17 cellular contexts compared by ENCODE assay signal in genomic region chr20:32526561-32526960, GRCh38. TPM values are rescaled to one million over a fixed set of nuclear protein-coding genes. Genes with fewer than 3 reads are reported as not detected.
DNase-seq lines count a peak whose midpoint lies in the region; ATAC-seq and TF ChIP-seq lines count a peak whose summit lies in the region.
"Had no signal": no experiment of that assay in that cellular context is flagged by ENCODE, and none has a peak within 500 bp of the region (broad histone marks: within the 10 kb centered on the region; RNA-seq: fewer than 3 reads in every experiment).

No MANE protein-coding gene starts in this region.

- H3K4me1 Mint-ChIP-seq in activated CD4-positive, alpha-beta memory T cell treated with anti-CD3 and anti-CD28 coated beads for 36 hours (ENCODE audit: low read depth), result peaks cover 75% of the 10 kb centered on the region
- H3K4me1 Mint-ChIP-seq in activated CD4-positive, alpha-beta memory T cell treated with anti-CD3 and anti-CD28 coated beads, Interleukin-2, amount 10 ng/mL, durations not matched to agents 7 days and 5 days, result peaks cover 51% of the 10 kb centered on the region
- peaks cover 73% of the 10 kb centered on the region for H3K4me1 Mint-ChIP-seq in central memory CD8-positive, alpha-beta T cell
- peaks cover 80% of the 10 kb centered on the region for H3K4me1 Mint-ChIP-seq in stimulated activated effector memory CD8-positive, alpha-beta T cell treated with anti-CD3 and anti-CD28 coated beads, Interleukin-12 subunit alpha, Interleukin-12 subunit beta, amount 100 ng/mL, for 72 hours

- ATAC-seq in central memory CD8-positive, alpha-beta T cell (replicated peaks; ENCODE audit: extremely low read depth, poor library complexity, severe bottlenecking), result no peak
- no peak for ATAC-seq in stimulated activated effector memory CD8-positive, alpha-beta T cell treated with anti-CD3 and anti-CD28 coated beads, Interleukin-12 subunit alpha, Interleukin-12 subunit beta, amount 100 ng/mL, for 72 hours
- ATAC-seq in HG02981 (IDR thresholded peaks at IDR 0.05; ENCODE audit: unreplicated experiment), result no peak

- no peaks in the 10 kb centered on the region for H3K36me3 Mint-ChIP-seq in activated CD4-positive, alpha-beta memory T cell treated with anti-CD3 and anti-CD28 coated beads for 36 hours
- peaks cover 21% of the 10 kb centered on the region for H3K36me3 Mint-ChIP-seq in activated CD4-positive, alpha-beta memory T cell treated with anti-CD3 and anti-CD28 coated beads, Interleukin-2, amount 10 ng/mL, durations not matched to agents 7 days and 5 days (ENCODE audit: low read depth)
- peaks cover 10% of the 10 kb centered on the region for H3K36me3 Mint-ChIP-seq in central memory CD8-positive, alpha-beta T cell (ENCODE audit: insufficient read depth)
- H3K36me3 Mint-ChIP-seq in stimulated activated effector memory CD8-positive, alpha-beta T cell treated with anti-CD3 and anti-CD28 coated beads, Interleukin-12 subunit alpha, Interleukin-12 subunit beta, amount 100 ng/mL, for 72 hours, result peaks cover 8% of the 10 kb centered on the region

- H3K9me3 Mint-ChIP-seq in activated CD4-positive, alpha-beta memory T cell treated with anti-CD3 and anti-CD28 coated beads for 36 hours, result no peaks in the 10 kb centered on the region
- H3K9me3 Mint-ChIP-seq in activated CD4-positive, alpha-beta memory T cell treated with anti-CD3 and anti-CD28 coated beads, Interleukin-2, amount 10 ng/mL, durations not matched to agents 7 days and 5 days, result no peaks in the 10 kb centered on the region
- H3K9me3 Mint-ChIP-seq in central memory CD8-positive, alpha-beta T cell, result no peaks in the 10 kb centered on the region
- H3K9me3 Mint-ChIP-seq in stimulated activated effector memory CD8-positive, alpha-beta T cell treated with anti-CD3 and anti-CD28 coated beads, Interleukin-12 subunit alpha, Interleukin-12 subunit beta, amount 100 ng/mL, for 72 hours, result no peaks in the 10 kb centered on the region

- CTCF ChIA-PET in activated CD4-positive, alpha-beta memory T cell treated with anti-CD3 and anti-CD28 coated beads for 36 hours (lab: Charles Lee), result interaction anchor here (1.2 to 12.7 kb wide), 4 partner anchors 7 to 252 kb away, joined by 5 to 341 read pairs (median 36); no protein-coding TSS in a partner anchor
- CTCF ChIA-PET in activated CD4-positive, alpha-beta memory T cell treated with anti-CD3 and anti-CD28 coated beads, Interleukin-2, amount 10 ng/mL, durations not matched to agents 7 days and 5 days (lab: Charles Lee), result interaction anchor here (7.9 to 9.3 kb wide), 2 partner anchors 11 to 127 kb away, joined by 149 to 164 read pairs; no protein-coding TSS in a partner anchor

- POLR2A ChIA-PET in activated CD4-positive, alpha-beta memory T cell treated with anti-CD3 and anti-CD28 coated beads for 36 hours (lab: Charles Lee), result interaction anchor here (1.3 kb wide), 1 partner anchor 13 kb away, joined by 6 read pairs; no protein-coding TSS in a partner anchor
- POLR2A ChIA-PET in activated CD4-positive, alpha-beta memory T cell treated with anti-CD3 and anti-CD28 coated beads, Interleukin-2, amount 10 ng/mL, durations not matched to agents 7 days and 5 days (lab: Charles Lee), result interaction anchor here (11.6 kb wide), 1 partner anchor 11 kb away, joined by 204 read pairs; no protein-coding TSS in a partner anchor

- H3K27me3 ChIP-seq in ascending aorta, result no peaks in the 10 kb centered on the region
- H3K27me3 ChIP-seq: breast epithelium, pancreas, vagina had no signal

- peak overlapping the region; percentile 87 for H3K27ac Mint-ChIP-seq in activated CD4-positive, alpha-beta memory T cell treated with anti-CD3 and anti-CD28 coated beads for 36 hours
- H3K27ac Mint-ChIP-seq in activated CD4-positive, alpha-beta memory T cell treated with anti-CD3 and anti-CD28 coated beads, Interleukin-2, amount 10 ng/mL, durations not matched to agents 7 days and 5 days, result no peak overlapping the region
- peak overlapping the region; percentile 87 for H3K27ac Mint-ChIP-seq in central memory CD8-positive, alpha-beta T cell (ENCODE audit: low read depth)
- H3K27ac Mint-ChIP-seq in stimulated activated effector memory CD8-positive, alpha-beta T cell treated with anti-CD3 and anti-CD28 coated beads, Interleukin-12 subunit alpha, Interleukin-12 subunit beta, amount 100 ng/mL, for 72 hours, result peak overlapping the region; percentile 93

- no peaks in the 10 kb centered on the region for H3K4me1 ChIP-seq in ascending aorta
- H3K4me1 ChIP-seq: breast epithelium had no signal

- intact Hi-C loops in activated CD4-positive, alpha-beta memory T cell treated with anti-CD3 and anti-CD28 coated beads for 36 hours (cut with micrococcal nuclease), result no loop called here
- intact Hi-C loops in ascending aorta (cut with DNase I), result no loop called here

- no peaks in the 10 kb centered on the region for H3K27me3 Mint-ChIP-seq in activated CD4-positive, alpha-beta memory T cell treated with anti-CD3 and anti-CD28 coated beads for 36 hours
- no peaks in the 10 kb centered on the region for H3K27me3 Mint-ChIP-seq in activated CD4-positive, alpha-beta memory T cell treated with anti-CD3 and anti-CD28 coated beads, Interleukin-2, amount 10 ng/mL, durations not matched to agents 7 days and 5 days
- H3K27me3 Mint-ChIP-seq in central memory CD8-positive, alpha-beta T cell, result no peaks in the 10 kb centered on the region

- TF ChIP-seq CTCF in ascending aorta (IDR thresholded peaks at IDR 0.05), result no peak

- no peak overlapping the region for H3K27ac ChIP-seq in ascending aorta
- H3K27ac ChIP-seq: breast epithelium, pancreas, vagina had no signal

- DNase-seq in activated CD4-positive, alpha-beta memory T cell treated with anti-CD3 and anti-CD28 coated beads for 36 hours, result no peak
- no peak for DNase-seq in activated CD4-positive, alpha-beta memory T cell treated with anti-CD3 and anti-CD28 coated beads, Interleukin-2, amount 10 ng/mL, durations not matched to agents 7 days and 5 days
- peak; percentile 54 for DNase-seq in MV-4-11 (lab: John Stamatoyannopoulos, UW)
- no peak for DNase-seq in central memory CD8-positive, alpha-beta T cell (ENCODE audit: low spot score in 2 of 2)
- no peak for DNase-seq in stimulated activated effector memory CD8-positive, alpha-beta T cell treated with anti-CD3 and anti-CD28 coated beads, Interleukin-12 subunit alpha, Interleukin-12 subunit beta, amount 100 ng/mL, for 72 hours (ENCODE audit: low spot score in 2 of 2)
- no peak for DNase-seq in NCI-H1105 (lab: John Stamatoyannopoulos, UW)
- DNase-seq in ascending aorta (ENCODE audit: low spot score in 2 of 2), result no peak
- DNase-seq: ACHN; activated CD4-positive, alpha-beta T cell treated with anti-CD3 and anti-CD28 coated beads, Interleukin-2, amount 50 U/mL, for 1 hour; activated effector memory CD4-positive, alpha-beta T cell treated with Interleukin-2 at 50 U/mL for 16 hours; hippocampal formation; NK-92 treated with Interleukin-12 subunit alpha and Interleukin-12 subunit beta, amount 100 ng/mL, for 24 hours; SIG-M5 had no signal

- no peak overlapping the region for H3K4me3 Mint-ChIP-seq in activated CD4-positive, alpha-beta memory T cell treated with anti-CD3 and anti-CD28 coated beads for 36 hours
- no peak overlapping the region for H3K4me3 Mint-ChIP-seq in activated CD4-positive, alpha-beta memory T cell treated with anti-CD3 and anti-CD28 coated beads, Interleukin-2, amount 10 ng/mL, durations not matched to agents 7 days and 5 days
- peak overlapping the region; percentile 32 for H3K4me3 Mint-ChIP-seq in central memory CD8-positive, alpha-beta T cell
- H3K4me3 Mint-ChIP-seq in stimulated activated effector memory CD8-positive, alpha-beta T cell treated with anti-CD3 and anti-CD28 coated beads, Interleukin-12 subunit alpha, Interleukin-12 subunit beta, amount 100 ng/mL, for 72 hours, result peak overlapping the region; percentile 32

- no peak overlapping the region for H3K4me3 ChIP-seq in ascending aorta
- H3K4me3 ChIP-seq: breast epithelium, pancreas, vagina had no signal

- no peaks in the 10 kb centered on the region for H3K9me3 ChIP-seq in ascending aorta
- H3K9me3 ChIP-seq: breast epithelium, pancreas, vagina had no signal

- no peaks in the 10 kb centered on the region for H3K36me3 ChIP-seq in ascending aorta
- H3K36me3 ChIP-seq: breast epithelium, pancreas, vagina had no signal

RNA-seq across cellular contexts. Expression of gene NOL4L, which starts 58.6 kb away (rescaled TPM):
- total RNA-seq in activated CD4-positive, alpha-beta memory T cell treated with anti-CD3 and anti-CD28 coated beads for 36 hours, result 10 to 100 TPM; 21.8 to 22.1 TPM
- total RNA-seq in activated CD4-positive, alpha-beta memory T cell treated with anti-CD3 and anti-CD28 coated beads, Interleukin-2, amount 10 ng/mL, durations not matched to agents 7 days and 5 days, result 10 to 100 TPM; 17.1 to 19.1 TPM
- 19.8 TPM for total RNA-seq in ascending aorta

Comparison
In these comparisons a context has a peak if more than half of its experiments do, and no peak if none do; other contexts are left out.
1. H3K4me3 Mint-ChIP-seq: peak in central memory CD8-positive, alpha-beta T cell (single experiment) and stimulated activated effector memory CD8-positive, alpha-beta T cell treated with anti-CD3 and anti-CD28 coated beads, Interleukin-12 subunit alpha, Interleukin-12 subunit beta, amount 100 ng/mL, for 72 hours (single experiment); none in activated CD4-positive, alpha-beta memory T cell treated with anti-CD3 and anti-CD28 coated beads for 36 hours (single experiment) and activated CD4-positive, alpha-beta memory T cell treated with anti-CD3 and anti-CD28 coated beads, Interleukin-2, amount 10 ng/mL, durations not matched to agents 7 days and 5 days (single experiment).